8 cellular contexts compared by ENCODE assay signal in genomic region chr19:58474997-58475713, GRCh38.
DNase-seq lines count a peak whose midpoint lies in the region; ATAC-seq and TF ChIP-seq lines count a peak whose summit lies in the region.

No MANE protein-coding gene starts in this region.

- peak overlapping the region; percentile 94 for H3K27ac ChIP-seq in effector memory CD4-positive, alpha-beta T cell (ENCODE audit: insufficient read depth, low read length, poor library complexity, severe bottlenecking)

- peak overlapping the region; percentile 83 for H3K4me2 ChIP-seq in Loucy (ENCODE audit: low read depth, low read length, poor library complexity, severe bottlenecking)

- H2AFZ ChIP-seq in Loucy (ENCODE audit: low read length) = peak overlapping the region; percentile 83
- H2AFZ ChIP-seq in neuron (ENCODE audit: low read depth, low read length) = peak overlapping the region; percentile 82

- H3K27me3 ChIP-seq in Loucy (ENCODE audit: insufficient read depth, low read length, poor library complexity, severe bottlenecking) (no peaks in the 10 kb centered on the region), neuron (ENCODE audit: insufficient read depth, low read length) (no peaks in the 10 kb centered on the region)
- no peaks in the 10 kb centered on the region for H3K27me3 ChIP-seq in effector memory CD4-positive, alpha-beta T cell (replicated peaks; ENCODE audit: control insufficient read depth, insufficient read depth, low read length, poor library complexity, severe bottlenecking)

- no peak for TF ChIP-seq CTCF in Loucy (conservative IDR thresholded peaks at IDR 0.05; ENCODE audit: low read length)

- H3K9ac ChIP-seq in Loucy (ENCODE audit: low read depth, low read length, poor library complexity, severe bottlenecking) = peak overlapping the region; percentile 58

- H3K9me3 ChIP-seq in Loucy (ENCODE audit: insufficient read depth, low read depth, low read length) = no peaks in the 10 kb centered on the region
- H3K9me3 ChIP-seq in effector memory CD4-positive, alpha-beta T cell (ENCODE audit: control insufficient read depth, low read length) = no peaks in the 10 kb centered on the region
- H3K9me3 ChIP-seq in neuron (ENCODE audit: low read length) = no peaks in the 10 kb centered on the region

- H3F3A ChIP-seq in Loucy (ENCODE audit: low read depth) = no peaks in the 10 kb centered on the region

- peak; percentile 1 for ATAC-seq in activated CD4-positive, CD25-positive, alpha-beta regulatory T cell treated with anti-CD3 and anti-CD28 coated beads, Interleukin-2, amount 50 U/mL, for 24 hours
- no peak for ATAC-seq in HG03025 (IDR thresholded peaks at IDR 0.05; ENCODE audit: low FRiP score, unreplicated experiment)

- H3K4me1 ChIP-seq in Loucy (ENCODE audit: insufficient read depth, low read length, poor library complexity, severe bottlenecking) (peaks cover 24% of the 10 kb centered on the region), neuron (ENCODE audit: insufficient read depth, low read length) (peaks cover 16% of the 10 kb centered on the region)
- H3K4me1 ChIP-seq in effector memory CD4-positive, alpha-beta T cell (ENCODE audit: control insufficient read depth, insufficient read depth, low read length, poor library complexity, severe bottlenecking) = peaks cover 14% of the 10 kb centered on the region

- H3K4me3 ChIP-seq in Loucy (ENCODE audit: low read length, poor library complexity, severe bottlenecking) (peak overlapping the region; percentile 93), neuron (ENCODE audit: low read length) (peak overlapping the region; percentile 76)
- H3K4me3 ChIP-seq in effector memory CD4-positive, alpha-beta T cell (ENCODE audit: insufficient read depth, low read depth, low read length, poor library complexity, severe bottlenecking) = peak overlapping the region; percentile 64

- H4K20me1 ChIP-seq in Loucy (ENCODE audit: insufficient read depth, low read length, poor library complexity, severe bottlenecking) = no peaks in the 10 kb centered on the region

- DNase-seq in activated CD4-positive, CD25-positive, alpha-beta regulatory T cell treated with anti-CD3 and anti-CD28 coated beads, Interleukin-2, amount 50 U/mL, for 72 hours = no peak
- DNase-seq in effector memory CD4-positive, alpha-beta T cell = no peak
- DNase-seq in KBM-7 (no peak), activated gamma-delta T cell (lab: John Stamatoyannopoulos, UW) (no peak)

- H3K79me2 ChIP-seq in Loucy (ENCODE audit: insufficient read depth, low read length) = no peaks in the 10 kb centered on the region

- H3K9me2 ChIP-seq in Loucy (replicated peaks; ENCODE audit: low read depth, low read length) = no peaks in the 10 kb centered on the region

- in situ Hi-C loops in KBM-7 (cut with MboI; ENCODE audit: low pct_unique_long_range_greater_than_20kb, low sequenced_read_pairs) = no loop called here

- H3K36me3 ChIP-seq in Loucy (ENCODE audit: insufficient read depth, low read length) = peaks cover 12% of the 10 kb centered on the region; the same call in 1 of the 2 replicates
- H3K36me3 ChIP-seq in effector memory CD4-positive, alpha-beta T cell (ENCODE audit: control insufficient read depth, insufficient read depth, low read length) = peaks cover 3% of the 10 kb centered on the region
- H3K36me3 ChIP-seq in neuron (ENCODE audit: insufficient read depth, low read length) = peaks cover 38% of the 10 kb centered on the region
